ENCODE assay signal across 25 cellular contexts in the genomic region with DNA sequence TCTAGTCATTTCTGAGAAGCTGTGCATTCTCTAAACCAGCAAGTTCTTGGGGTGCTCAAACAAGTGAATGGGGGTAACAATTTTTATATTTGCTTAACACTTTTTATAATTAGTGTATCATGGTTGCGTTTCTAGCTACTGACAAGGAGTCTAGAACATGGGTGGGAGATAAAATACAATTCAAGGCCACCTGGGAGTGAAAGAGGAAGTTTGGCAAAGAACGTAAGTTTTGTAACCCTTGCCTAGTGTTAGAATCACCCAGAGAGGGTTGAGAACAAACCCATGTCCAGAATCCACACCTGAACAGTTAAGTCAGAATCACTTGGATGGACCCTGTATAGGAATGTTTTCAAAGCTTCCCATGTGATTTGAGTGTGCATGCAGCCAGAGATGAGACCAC.
"Had no signal": no experiment of that assay in that cellular context is flagged by ENCODE, and none has a peak within 500 bp of the region (broad histone marks: within the 10 kb centered on the region; RNA-seq: fewer than 3 reads in every experiment).

No MANE protein-coding gene starts in this region.

- H3K4me3 ChIP-seq: adrenal gland, cardiac muscle cell, colonic mucosa, dorsolateral prefrontal cortex, gastrocnemius medialis, hepatocyte, ovary, right lobe of liver, thyroid gland, upper lobe of left lung had no signal

- DNase-seq: activated CD4-positive, alpha-beta T cell treated with anti-CD3 and anti-CD28 coated beads for 4 hours; activated CD4-positive, alpha-beta T cell treated with anti-CD3 and anti-CD28 coated beads, Interleukin-2, amount 50 U/mL, for 4 hours; activated effector memory CD4-positive, alpha-beta T cell treated with Interleukin-2 at 50 U/mL for 16 hours; activated naive CD4-positive, alpha-beta T cell treated with Interleukin-2 at 50 U/mL for 16 hours; activated naive CD8-positive, alpha-beta T cell treated with anti-CD3 and anti-CD28 coated beads for 36 hours; adrenal gland; aorta; cerebellar nuclear complex; colonic mucosa; dorsolateral prefrontal cortex; effector memory CD8-positive, alpha-beta T cell; erythroblast; gastrocnemius medialis; islet precursor cell; left cardiac atrium; mammary epithelial cell; ovary; right lobe of liver; stimulated activated CD4-positive, alpha-beta T cell treated with anti-CD3 and anti-CD28 coated beads, Interleukin-4, amount 100 ng/mL, for 1 hour; stimulated activated naive CD8-positive, alpha-beta T cell treated with anti-CD3 and anti-CD28 coated beads, Interleukin-15, Interleukin-2, amounts not matched to agents 100 U/mL and 50 U/mL, for 24 hours; thyroid gland; upper lobe of left lung had no signal

- H3K27me3 ChIP-seq: adrenal gland, cardiac muscle cell, colonic mucosa, gastrocnemius medialis, hepatocyte, ovary, right lobe of liver, thyroid gland had no signal

- H3K4me1 ChIP-seq: adrenal gland, colonic mucosa, gastrocnemius medialis, right lobe of liver, thyroid gland, upper lobe of left lung had no signal

- H3K9me3 ChIP-seq: adrenal gland, colonic mucosa, gastrocnemius medialis, ovary, right lobe of liver, thyroid gland, upper lobe of left lung had no signal

- H3K36me3 ChIP-seq: adrenal gland, cardiac muscle cell, colonic mucosa, gastrocnemius medialis, ovary, right lobe of liver, thyroid gland, upper lobe of left lung had no signal

- H3K4me2 ChIP-seq: hepatocyte had no signal

- H2AFZ ChIP-seq: hepatocyte had no signal

- H3K27ac ChIP-seq: adrenal gland, cardiac muscle cell, colonic mucosa, dorsolateral prefrontal cortex, gastrocnemius medialis, hepatocyte, ovary, right lobe of liver, thyroid gland, upper lobe of left lung, VCaP had no signal

- H3K79me2 ChIP-seq: hepatocyte had no signal
